Comparison of ENCODE assay signal across 1 cellular context in the genomic region with DNA sequence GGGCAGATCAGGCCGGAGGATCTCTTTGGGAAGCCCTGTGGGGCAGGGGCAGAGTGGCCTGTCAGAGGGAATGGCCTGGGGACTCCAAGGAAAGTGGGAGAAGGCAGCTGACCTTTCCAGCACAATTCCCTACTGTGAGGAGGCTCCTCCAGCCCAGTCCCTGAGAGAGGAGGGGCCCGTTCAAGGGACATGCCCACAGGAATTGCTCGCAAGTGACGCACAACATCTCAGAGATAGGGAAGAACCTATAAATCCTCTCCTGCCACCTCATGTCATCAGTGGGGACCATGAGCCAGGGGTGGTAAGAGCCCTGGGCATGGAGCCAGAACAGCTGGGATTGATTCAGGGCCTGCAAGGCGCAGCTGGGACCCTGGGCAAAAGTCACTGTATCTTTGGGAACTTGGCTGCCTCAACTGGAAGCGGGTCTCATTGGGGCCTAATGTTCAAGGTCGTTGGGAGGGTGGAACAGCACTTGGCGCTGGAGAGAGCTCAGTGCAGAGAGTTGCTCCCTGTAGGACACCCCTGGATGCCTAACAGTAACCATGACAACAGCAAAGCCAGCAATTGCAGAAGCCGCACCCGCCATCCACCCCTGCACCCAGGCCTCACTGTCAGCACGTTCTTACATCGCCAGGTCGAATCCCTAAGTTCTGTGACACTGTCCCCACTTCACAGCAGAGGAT.
A peak's percentile ranks its signal among the peaks of the same experiment; 100 is the strongest.
TF ChIP-seq lines count a peak whose summit lies in the region.

No MANE protein-coding gene starts in this region.

TF ChIP-seq in K562, 482 proteins besides CTCF, POLR2A, EP300 and RAD21:
- TF ChIP-seq RHOXF2B (CRISPR knock-in tag; conservative IDR thresholded peaks at IDR 0.05) = no peak
- no peak for TF ChIP-seq HDAC3 (IDR thresholded peaks at IDR 0.05; ENCODE audit: borderline replicate concordance, partially characterized antibody)
- peak; percentile 81 for TF ChIP-seq RFX1 (IDR thresholded peaks at IDR 0.05)
TF ChIP-seq in K562: peak in this region for 1.
